ENCODE assay signal across 8 cellular contexts in the genomic region with DNA sequence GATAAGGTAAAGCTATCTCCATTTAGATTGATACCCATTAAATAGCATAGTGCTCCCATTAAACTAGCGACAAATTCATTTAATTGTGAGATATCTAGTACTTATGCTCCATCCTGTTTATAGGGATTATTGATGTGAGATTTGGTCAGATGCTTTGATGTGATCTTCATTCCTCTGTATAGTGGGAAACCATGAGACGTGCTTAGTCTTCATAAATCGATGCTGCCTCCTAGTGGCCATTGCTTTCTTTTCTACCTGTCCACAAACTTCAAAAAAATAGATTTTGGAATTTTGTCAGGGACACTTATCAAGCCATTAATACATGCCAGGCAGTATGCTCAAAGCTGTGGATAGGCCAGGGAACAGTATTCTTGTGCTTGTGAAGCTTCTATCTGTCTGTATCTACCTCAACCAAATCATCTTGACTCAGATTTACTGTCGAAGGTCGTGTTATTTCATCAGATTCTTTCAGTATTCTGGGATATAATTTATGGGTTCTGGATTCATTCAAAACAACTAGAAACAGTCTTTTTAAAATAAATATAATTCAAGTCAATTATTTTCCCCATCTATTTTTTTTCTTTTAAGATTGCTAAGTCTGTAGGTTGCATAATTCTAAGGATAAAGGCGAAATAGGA. TPM values are rescaled to one million over a fixed set of nuclear protein-coding genes. Genes with fewer than 3 reads are reported as not detected.
DNase-seq lines count a peak whose midpoint lies in the region; ATAC-seq, FAIRE-seq and TF ChIP-seq lines count a peak whose summit lies in the region.

No MANE protein-coding gene starts in this region.

- H3K23me2 ChIP-seq in H9 (ENCODE audit: insufficient read length, low read depth, low read length, poor library complexity, severe bottlenecking): no peaks in the 10 kb centered on the region

- no peak overlapping the region for H2AFZ ChIP-seq in H9 (ENCODE audit: low read length)
- no peak overlapping the region for H2AFZ ChIP-seq in K562 (ENCODE audit: low read depth, low read length)

- H3K23ac ChIP-seq in H9 (ENCODE audit: insufficient read length, low read depth, low read length): no peak overlapping the region

- TF ChIP-seq RAD21 in K562 (CRISPR knock-in tag; conservative IDR thresholded peaks at IDR 0.05 in 1 of 2, IDR thresholded peaks at IDR 0.05 in 1 of 2): peak; percentile 77 to 82

- H3K27me3 Mint-ChIP-seq in activated CD8-positive, alpha-beta memory T cell treated with anti-CD3 and anti-CD28 coated beads, Interleukin-2, amount 10 ng/mL, durations not matched to agents 7 days and 5 days: no peaks in the 10 kb centered on the region
- no peaks in the 10 kb centered on the region for H3K27me3 Mint-ChIP-seq in H9 (ENCODE audit: low read depth)

- H3K4ac ChIP-seq in H9 (ENCODE audit: low read depth, low read length): no peak overlapping the region

- H2BK15ac ChIP-seq in H9 (ENCODE audit: low read depth, low read length): no peak overlapping the region

- no peaks in the 10 kb centered on the region for H3K4me1 ChIP-seq in H9 (ENCODE audit: insufficient read depth, low read length)
- H3K4me1 ChIP-seq in K562 (replicated peaks in 1 of 2; ENCODE audit: control insufficient read depth in 2 of 2, insufficient read depth in 2 of 2, low read length in 2 of 2): no peaks in the 10 kb centered on the region

- ATAC-seq in activated CD8-positive, alpha-beta memory T cell treated with anti-CD3 and anti-CD28 coated beads, Interleukin-2, amount 10 ng/mL, durations not matched to agents 7 days and 5 days: peak; percentile 78
- ATAC-seq in K562: peak; percentile 89

- H3K27ac ChIP-seq in H9 (ENCODE audit: insufficient read length, low read depth, low read length) (no peak overlapping the region), K562 (ENCODE audit: extremely low read depth, low read depth, low read length) (no peak overlapping the region)

- no peak overlapping the region for H4K91ac ChIP-seq in H9 (ENCODE audit: insufficient read length, low read depth, low read length)

- H3K4me3 ChIP-seq in K562: no peak overlapping the region

- H3K14ac ChIP-seq in H9 (ENCODE audit: insufficient read depth, low read length): no peak overlapping the region

- in situ Hi-C loops in K562 (cut with MboI): loop anchor here (25.0 kb wide), 1 partner anchor 1234 kb away; the partner anchor contains the start of gene ST7

- H3K79me2 ChIP-seq in H9 (ENCODE audit: insufficient read depth, low read length) (no peaks in the 10 kb centered on the region), K562 (ENCODE audit: control insufficient read depth, insufficient read depth, low read length) (no peaks in the 10 kb centered on the region)

- no peak overlapping the region for H3K4me2 ChIP-seq in H9 (ENCODE audit: insufficient read depth, insufficient read length, low read length)
- H3K4me2 ChIP-seq in K562 (ENCODE audit: insufficient read depth, low read length): no peak overlapping the region

- no peak for TF ChIP-seq EP300 in K562 (IDR thresholded peaks at IDR 0.05; ENCODE audit: low read length)

- no peak overlapping the region for H3T11ph ChIP-seq in H9 (ENCODE audit: low read length)

- H3K9me3 Mint-ChIP-seq in activated CD8-positive, alpha-beta memory T cell treated with anti-CD3 and anti-CD28 coated beads, Interleukin-2, amount 10 ng/mL, durations not matched to agents 7 days and 5 days (ENCODE audit: low read depth): no peaks in the 10 kb centered on the region
- H3K9me3 Mint-ChIP-seq in H9: no peaks in the 10 kb centered on the region

- H4K5ac ChIP-seq in H9 (ENCODE audit: insufficient read length, low read depth, low read length): no peak overlapping the region

- H3K79me1 ChIP-seq in H9 (ENCODE audit: insufficient read depth, low read depth, low read length, poor library complexity, severe bottlenecking): no peaks in the 10 kb centered on the region

- TF ChIP-seq CTCF in H9 (conservative IDR thresholded peaks at IDR 0.05) (peak; percentile 80), K562 (IDR thresholded peaks at IDR 0.05 in 2 of 3, conservative IDR thresholded peaks at IDR 0.05 in 1 of 3; ENCODE audit: insufficient read depth in 2 of 3, low read depth in 1 of 3, low read length in 3 of 3) (peak; percentile 54 to 88 (median 86))

- CTCF ChIA-PET in activated CD8-positive, alpha-beta memory T cell treated with anti-CD3 and anti-CD28 coated beads, Interleukin-2, amount 10 ng/mL, durations not matched to agents 7 days and 5 days (lab: Charles Lee): interaction anchor here (0.7 to 2.4 kb wide), 5 partner anchors 8 to 265 kb away, joined by 3 to 7 read pairs (median 3); no protein-coding TSS in a partner anchor
- CTCF ChIA-PET in K562 (lab: Yijun Ruan, JAX; ENCODE audit: low intra/inter-chr PET ratio): interaction anchor here (1.0 to 1.8 kb wide), 3 partner anchors 445 to 983 kb away, joined by 4 to 8 read pairs (median 5); no protein-coding TSS in a partner anchor

- peak; percentile 60 for DNase-seq in activated CD8-positive, alpha-beta memory T cell treated with anti-CD3 and anti-CD28 coated beads, Interleukin-2, amount 10 ng/mL, durations not matched to agents 7 days and 5 days
- no peak for DNase-seq in activated CD8-positive, alpha-beta memory T cell treated with anti-CD3 and anti-CD28 coated beads, Interleukin-2, amount 50 U/mL, for 48 hours
- DNase-seq in H9 (no peak), M059J (ENCODE audit: low read depth) (peak; percentile 60), SHP77 (lab: John Stamatoyannopoulos, UW) (peak; percentile 15 to 62), K562 (ENCODE audit: extremely low read depth in 1 of 4, low spot score in 3 of 4) (peak; percentile 55 to 82 (median 58)), inferior parietal cortex (ENCODE audit: extremely low spot score) (peak; percentile 78)
- peak in 3 of 4 experiments; percentile 7 to 44 (median 13) for DNase-seq in stimulated activated CD4-positive, alpha-beta T cell treated with anti-CD3 and anti-CD28 coated beads, Interleukin-1b, Interleukin-23, amount 100 ng/mL, for 24 hours (ENCODE audit: low read depth in 4 of 4, low spot score in 1 of 4)

- BruUV-seq in K562 (replicated peaks; lab: Mats Ljungman, UMichigan): no TSS peak

- no peak overlapping the region for H2BK120ac ChIP-seq in H9 (ENCODE audit: low read depth, low read length, poor library complexity, severe bottlenecking)

- no CpG with 5 or more reads among the region's 6 CpGs for WGBS in H9 (ENCODE audit: extremely low coverage, insufficient read length, low lambda C conversion rate)
- 46% methylated on average over 6 of the region's 6 CpGs for WGBS in K562 (ENCODE audit: insufficient coverage, low coverage, missing lambda C conversion rate)

- no peaks in the 10 kb centered on the region for H3K9me1 ChIP-seq in K562 (ENCODE audit: control insufficient read depth, insufficient read depth, low read length)

- H3K36me3 ChIP-seq in K562 (ENCODE audit: control insufficient read depth, insufficient read depth, low read length): peaks cover 28% of the 10 kb centered on the region; the same call in 2 of the 3 replicates

- no peak overlapping the region for H3K27ac Mint-ChIP-seq in activated CD8-positive, alpha-beta memory T cell treated with anti-CD3 and anti-CD28 coated beads, Interleukin-2, amount 10 ng/mL, durations not matched to agents 7 days and 5 days
- H3K27ac Mint-ChIP-seq in H9: no peak overlapping the region

- intact Hi-C loops in K562 (cut with micrococcal nuclease): loop anchor here (2.0 to 5.0 kb wide), 2 partner anchors 44 to 737 kb away; no protein-coding TSS in a partner anchor

- H3K27me3 ChIP-seq in H9 (ENCODE audit: insufficient read depth, low read length) (no peaks in the 10 kb centered on the region), K562 (ENCODE audit: control insufficient read depth in 2 of 2, insufficient read depth in 2 of 2, low read length in 2 of 2) (no peaks in the 10 kb centered on the region)

- no peak overlapping the region for H2BK20ac ChIP-seq in H9 (ENCODE audit: low read depth, low read length, poor library complexity, severe bottlenecking)

- H3K9ac ChIP-seq in H9 (ENCODE audit: extremely low read depth, insufficient read length, low read length) (no peak overlapping the region), K562 (ENCODE audit: insufficient read depth in 1 of 2, low read depth in 2 of 2, low read length in 2 of 2) (no peak overlapping the region)

- H3K18ac ChIP-seq in H9 (ENCODE audit: insufficient read length, low read depth, low read length): no peak overlapping the region

- no peak overlapping the region for H2BK5ac ChIP-seq in H9 (ENCODE audit: insufficient read length, low read length)

- H3K9me3 ChIP-seq in H9 (ENCODE audit: control insufficient read depth, low read depth, low read length): no peaks in the 10 kb centered on the region
- no peaks in the 10 kb centered on the region for H3K9me3 ChIP-seq in K562 (replicated peaks; ENCODE audit: control insufficient read depth, insufficient read depth, low read depth, low read length)

- H2BK12ac ChIP-seq in H9 (ENCODE audit: insufficient read length, low read depth, low read length): no peak overlapping the region

- POLR2A ChIA-PET in K562 (lab: Yijun Ruan, JAX): interaction anchor here (1.2 to 1.3 kb wide), 2 partner anchors 10 to 12 kb away, joined by 5 read pairs; partner anchors contain the start of gene LSM8

- TF ChIP-seq POLR2A in K562 (conservative IDR thresholded peaks at IDR 0.05): no peak; the same call in 1 of the 2 replicates

- H3K36me3 Mint-ChIP-seq in activated CD8-positive, alpha-beta memory T cell treated with anti-CD3 and anti-CD28 coated beads, Interleukin-2, amount 10 ng/mL, durations not matched to agents 7 days and 5 days: peaks cover 8% of the 10 kb centered on the region
- H3K36me3 Mint-ChIP-seq in H9 (ENCODE audit: insufficient read depth in 1 of 3, low read depth in 3 of 3): peaks cover 3 to 14% (median 9%) of the 10 kb centered on the region in 3 experiments; a peak in 6 of 7 replicates

- H3K4me1 Mint-ChIP-seq in activated CD8-positive, alpha-beta memory T cell treated with anti-CD3 and anti-CD28 coated beads, Interleukin-2, amount 10 ng/mL, durations not matched to agents 7 days and 5 days: peaks cover 6% of the 10 kb centered on the region
- H3K4me1 Mint-ChIP-seq in H9: no peaks in the 10 kb centered on the region

- no peak overlapping the region for H4K8ac ChIP-seq in H9 (replicated peaks; ENCODE audit: insufficient read length, low read depth, low read length)

- no peak overlapping the region for H3K56ac ChIP-seq in H9 (ENCODE audit: insufficient read length, low read depth, low read length)

- H4K20me1 ChIP-seq in H9 (ENCODE audit: control insufficient read depth, insufficient read depth, insufficient read length): no peaks in the 10 kb centered on the region
- no peaks in the 10 kb centered on the region for H4K20me1 ChIP-seq in K562 (replicated peaks; ENCODE audit: control insufficient read depth, insufficient read depth, low read length)

- peak; percentile 61 for FAIRE-seq in K562 (lab: Jason Lieb, UNC)

- no peak overlapping the region for H3K4me3 Mint-ChIP-seq in activated CD8-positive, alpha-beta memory T cell treated with anti-CD3 and anti-CD28 coated beads, Interleukin-2, amount 10 ng/mL, durations not matched to agents 7 days and 5 days
- H3K4me3 Mint-ChIP-seq in H9: no peak overlapping the region

- no peak overlapping the region for H2AK5ac ChIP-seq in H9 (ENCODE audit: insufficient read length, low read length)

RNA-seq across cellular contexts. Expression of gene LSM8, which starts 12.0 kb away (rescaled TPM):
- 10 to 100 TPM; 49.7 to 49.8 TPM for total RNA-seq in activated CD8-positive, alpha-beta memory T cell treated with anti-CD3 and anti-CD28 coated beads, Interleukin-2, amount 10 ng/mL, durations not matched to agents 7 days and 5 days
- 51.8 and 52.5 TPM in 2 replicates for total RNA-seq in H9 (2021)
- 77.6 and 104 TPM in 2 replicates for total RNA-seq in M059J (2014; rRNA removed; shearing (Covaris generic))
- 42.0 and 104 TPM in 2 replicates for total RNA-seq in K562 (2011; cell fraction: chromatin; rRNA removed; ENCODE audit: low replicate concordance)
- total RNA-seq in K562 (2011; cell fraction: nucleolus; rRNA removed): 33.5 and 39.6 TPM in 2 replicates
- 75.8 and 152 TPM in 2 replicates for total RNA-seq in K562 (2011; cell fraction: nucleoplasm; rRNA removed)
- total RNA-seq in K562 (2014; rRNA removed): 116 and 204 TPM in 2 replicates
- total RNA-seq in K562 (2014; rRNA removed; fragmentation: Illumina TruSeq; extraction: Trizol): 164 and 185 TPM in 2 replicates
- 165 and 180 TPM in 2 replicates for total RNA-seq in K562 (2015; rRNA removed; fragmentation: Illumina TruSeq; extraction: Trizol)
- 79.6 and 81.5 TPM in 2 replicates for total RNA-seq in K562 (2021)
- 81.6 and 131 TPM in 2 replicates for polyA plus RNA-seq in K562 (2011; rRNA removed)
- polyA plus RNA-seq in K562 (2011; cell fraction: cytosol; rRNA removed): 80.4 and 165 TPM in 2 replicates
- polyA plus RNA-seq in K562 (2011; cell fraction: nucleus; rRNA removed): 54.8 and 56.2 TPM in 2 replicates
- polyA plus RNA-seq in K562 (2012): 123 and 124 TPM in 2 replicates
- 167 and 196 TPM in 2 replicates for polyA plus RNA-seq in K562 (2014; fragmentation: Illumina TruSeq; extraction: Trizol)
- polyA plus RNA-seq in K562 (2014; fragmentation: Nextera tagmentation; extraction: Ambion mirVana): 100 to 1,000 TPM; 192 to 243 TPM
- polyA plus RNA-seq in K562 (2014; rRNA removed): 288 and 340 TPM in 2 replicates
- polyA minus RNA-seq in K562 (2011; rRNA and poly(A)+ RNA removed): 120 and 164 TPM in 2 replicates
- polyA minus RNA-seq in K562 (2011; cell fraction: cytosol; rRNA and poly(A)+ RNA removed): 15.2 and 19.8 TPM in 2 replicates
- 39.4 and 59.6 TPM in 2 replicates for polyA minus RNA-seq in K562 (2011; cell fraction: nucleus; rRNA and poly(A)+ RNA removed)

RNA-seq across cellular contexts. Expression of gene ANKRD7, which starts 28.5 kb away (rescaled TPM):
- 1 to 10 TPM in 1 of 2 experiments, under 1 TPM in 1; 0.59 to 1.2 TPM for total RNA-seq in activated CD8-positive, alpha-beta memory T cell treated with anti-CD3 and anti-CD28 coated beads, Interleukin-2, amount 10 ng/mL, durations not matched to agents 7 days and 5 days
- total RNA-seq in H9 (2021): not detected in 2 replicates
- 2.2 and 2.4 TPM in 2 replicates for total RNA-seq in M059J (2014; rRNA removed; shearing (Covaris generic))
- total RNA-seq in K562 (2011; cell fraction: chromatin; rRNA removed; ENCODE audit: low replicate concordance): 0.46 TPM in 1 of 2 replicates, not detected in the other
- not detected in 2 replicates for total RNA-seq in K562 (2011; cell fraction: nucleolus; rRNA removed)
- total RNA-seq in K562 (2011; cell fraction: nucleoplasm; rRNA removed): 0.37 TPM in 1 of 2 replicates, not detected in the other
- total RNA-seq in K562 (2014; rRNA removed): not detected in 2 replicates
- 0.33 and 0.38 TPM in 2 replicates for total RNA-seq in K562 (2014; rRNA removed; fragmentation: Illumina TruSeq; extraction: Trizol)
- total RNA-seq in K562 (2015; rRNA removed; fragmentation: Illumina TruSeq; extraction: Trizol): not detected in 2 replicates
- not detected in 2 replicates for total RNA-seq in K562 (2021)
- not detected in 2 replicates for polyA plus RNA-seq in K562 (2011; rRNA removed)
- polyA plus RNA-seq in K562 (2011; cell fraction: cytosol; rRNA removed): not detected in 2 replicates
- not detected in 2 replicates for polyA plus RNA-seq in K562 (2011; cell fraction: nucleus; rRNA removed)
- polyA plus RNA-seq in K562 (2012): 0.18 and 0.51 TPM in 2 replicates
- polyA plus RNA-seq in K562 (2014; fragmentation: Illumina TruSeq; extraction: Trizol): not detected in 2 replicates
- not detected for polyA plus RNA-seq in K562 (2014; fragmentation: Nextera tagmentation; extraction: Ambion mirVana)
- not detected in 2 replicates for polyA plus RNA-seq in K562 (2014; rRNA removed)
- not detected in 2 replicates for polyA minus RNA-seq in K562 (2011; rRNA and poly(A)+ RNA removed)
- polyA minus RNA-seq in K562 (2011; cell fraction: cytosol; rRNA and poly(A)+ RNA removed): not detected in 2 replicates
- not detected in 2 replicates for polyA minus RNA-seq in K562 (2011; cell fraction: nucleus; rRNA and poly(A)+ RNA removed)

Comparison
In these comparisons a context has a peak if more than half of its experiments do, and no peak if none do; other contexts are left out.
1. DNase-seq: peak in activated CD8-positive, alpha-beta memory T cell treated with anti-CD3 and anti-CD28 coated beads, Interleukin-2, amount 10 ng/mL, durations not matched to agents 7 days and 5 days (single experiment), M059J (single experiment), SHP77 (2 of 2), K562 (4 of 4), inferior parietal cortex (single experiment) and stimulated activated CD4-positive, alpha-beta T cell treated with anti-CD3 and anti-CD28 coated beads, Interleukin-1b, Interleukin-23, amount 100 ng/mL, for 24 hours (3 of 4); none in activated CD8-positive, alpha-beta memory T cell treated with anti-CD3 and anti-CD28 coated beads, Interleukin-2, amount 50 U/mL, for 48 hours (single experiment) and H9 (single experiment).